9 cellular contexts compared by ENCODE assay signal in the genomic region with DNA sequence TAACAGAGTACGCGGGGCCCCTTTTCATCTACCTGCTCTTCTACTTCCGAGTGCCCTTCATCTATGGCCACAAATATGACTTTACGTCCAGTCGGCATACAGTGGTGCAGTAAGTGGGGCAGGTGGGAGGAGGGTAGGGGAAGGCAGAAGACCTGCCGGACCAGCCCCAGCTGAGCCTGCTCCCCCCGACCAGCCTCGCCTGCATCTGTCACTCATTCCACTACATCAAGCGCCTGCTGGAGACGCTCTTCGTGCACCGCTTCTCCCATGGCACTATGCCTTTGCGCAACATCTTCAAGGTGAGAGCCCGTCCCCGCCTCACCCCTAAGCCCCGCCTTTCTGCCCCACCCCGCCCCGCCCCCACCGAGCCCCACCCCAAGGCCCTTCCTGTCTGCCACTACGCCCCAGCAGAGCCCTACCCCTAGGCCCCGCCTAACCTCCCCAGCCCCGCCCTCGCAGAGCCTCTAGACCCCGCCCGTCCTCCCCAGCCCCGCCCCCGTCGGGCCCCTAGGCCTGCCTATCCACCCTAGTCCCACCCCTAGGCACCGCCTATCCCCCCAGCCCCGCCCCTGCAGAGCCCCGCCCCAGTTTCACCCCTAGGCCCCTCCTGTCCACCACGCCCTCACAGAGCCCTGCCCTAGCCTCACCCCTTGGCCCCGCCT. TPM values are rescaled to one million over a fixed set of nuclear protein-coding genes. Genes with fewer than 3 reads are reported as not detected.
DNase-seq lines count a peak whose midpoint lies in the region; ATAC-seq lines count a peak whose summit lies in the region.
"Had no signal": no experiment of that assay in that cellular context is flagged by ENCODE, and none has a peak within 500 bp of the region (broad histone marks: within the 10 kb centered on the region; RNA-seq: fewer than 3 reads in every experiment).

No MANE protein-coding gene starts in this region.

- peak overlapping the region; percentile 55 for H3K27ac Mint-ChIP-seq in activated naive CD4-positive, alpha-beta T cell treated with anti-CD3 and anti-CD28 coated beads, Interleukin-2, amount 50 U/mL, for 24 hours

- peaks cover 32% of the 10 kb centered on the region for H3K4me1 Mint-ChIP-seq in activated naive CD4-positive, alpha-beta T cell treated with anti-CD3 and anti-CD28 coated beads, Interleukin-2, amount 50 U/mL, for 24 hours

- H3K4me1 ChIP-seq in mesendoderm (ENCODE audit: control insufficient read depth, low read depth, low read length), result peaks cover 5% of the 10 kb centered on the region

- no peak overlapping the region for H4K8ac ChIP-seq in mesendoderm (ENCODE audit: low read depth, low read length)

- H3K36me3 Mint-ChIP-seq in activated naive CD4-positive, alpha-beta T cell treated with anti-CD3 and anti-CD28 coated beads, Interleukin-2, amount 50 U/mL, for 24 hours, result peaks cover 3% of the 10 kb centered on the region

- H3K4me2 ChIP-seq in mesendoderm (ENCODE audit: low read length), result no peak overlapping the region

- no peak overlapping the region for H3K9ac ChIP-seq in mesendoderm (ENCODE audit: low read length)

- DNase-seq in COLO668 (lab: John Stamatoyannopoulos, UW; ENCODE audit: unreplicated experiment), result peak; percentile 33
- peak; percentile 56 for DNase-seq in NCI-H1048 (lab: John Stamatoyannopoulos, UW)
- DNase-seq in mesendoderm, result peak; percentile 84

- H3K4me3 Mint-ChIP-seq in activated naive CD4-positive, alpha-beta T cell treated with anti-CD3 and anti-CD28 coated beads, Interleukin-2, amount 50 U/mL, for 24 hours, result no peak overlapping the region

- ATAC-seq in HG03354 (IDR thresholded peaks at IDR 0.05; ENCODE audit: poor library complexity, severe bottlenecking, unreplicated experiment) (no peak), HG02798 (IDR thresholded peaks at IDR 0.05; ENCODE audit: poor library complexity, unreplicated experiment) (no peak), GM18517 (IDR thresholded peaks at IDR 0.05; ENCODE audit: unreplicated experiment) (no peak), HG02588 (IDR thresholded peaks at IDR 0.05; ENCODE audit: unreplicated experiment) (no peak)

- peaks cover 10% of the 10 kb centered on the region for H3K79me2 ChIP-seq in mesendoderm (ENCODE audit: control insufficient read depth, insufficient read depth, low read length)

- WGBS in mesendoderm (ENCODE audit: extremely low coverage, insufficient coverage, low lambda C conversion rate), result no CpG with 5 or more reads among the region's 33 CpGs

- no peaks in the 10 kb centered on the region for H3K9me3 Mint-ChIP-seq in activated naive CD4-positive, alpha-beta T cell treated with anti-CD3 and anti-CD28 coated beads, Interleukin-2, amount 50 U/mL, for 24 hours

- no peak overlapping the region for H3K18ac ChIP-seq in mesendoderm (ENCODE audit: low read length)

- H3K56ac ChIP-seq in mesendoderm (ENCODE audit: low read length), result no peak overlapping the region

- H2BK120ac ChIP-seq in mesendoderm (ENCODE audit: low read depth, low read length), result no peak overlapping the region

- no peak overlapping the region for H4K5ac ChIP-seq in mesendoderm (ENCODE audit: low read length)

- no peak overlapping the region for H2AK5ac ChIP-seq in mesendoderm (ENCODE audit: low read length)

- H3K27ac ChIP-seq in mesendoderm (ENCODE audit: low read depth, low read length), result no peak overlapping the region
- H3K27ac ChIP-seq: ovary had no signal

- no peaks in the 10 kb centered on the region for H3K36me3 ChIP-seq in mesendoderm (ENCODE audit: control insufficient read depth, insufficient read depth, low read length)
- H3K36me3 ChIP-seq: ovary had no signal

- H2BK15ac ChIP-seq in mesendoderm (replicated peaks; ENCODE audit: low read depth), result no peak overlapping the region

- no peak overlapping the region for H3K4ac ChIP-seq in mesendoderm (ENCODE audit: low read depth, low read length)

- no peak overlapping the region for H3K4me3 ChIP-seq in mesendoderm (ENCODE audit: low read length)
- H3K4me3 ChIP-seq: ovary had no signal

- no peak overlapping the region for H2BK5ac ChIP-seq in mesendoderm (ENCODE audit: low read length)

- H3K23ac ChIP-seq in mesendoderm (ENCODE audit: low read length), result no peak overlapping the region

- H3K27me3 ChIP-seq in mesendoderm (ENCODE audit: insufficient read depth, low read length, poor library complexity), result no peaks in the 10 kb centered on the region
- H3K27me3 ChIP-seq: ovary had no signal

- H3K79me1 ChIP-seq in mesendoderm (ENCODE audit: low read length), result peaks cover 9% of the 10 kb centered on the region

- no peaks in the 10 kb centered on the region for H3K27me3 Mint-ChIP-seq in activated naive CD4-positive, alpha-beta T cell treated with anti-CD3 and anti-CD28 coated beads, Interleukin-2, amount 50 U/mL, for 24 hours

RNA-seq across cellular contexts. Expression of a gene that starts 7.7 kb away (rescaled TPM):
- polyA plus RNA-seq in mesendoderm (2013, experiment 1 of 2), result 158 TPM
- polyA plus RNA-seq in mesendoderm (2013, experiment 2 of 2), result 164 TPM

RNA-seq across cellular contexts. Expression of a gene that starts 18.8 kb away (rescaled TPM):
- polyA plus RNA-seq in mesendoderm (2013, experiment 1 of 2), result 0.03 TPM
- polyA plus RNA-seq in mesendoderm (2013, experiment 2 of 2), result not detected

RNA-seq across cellular contexts. Expression of a gene that starts 34.7 kb away (rescaled TPM):
- 154 TPM for polyA plus RNA-seq in mesendoderm (2013, experiment 1 of 2)
- polyA plus RNA-seq in mesendoderm (2013, experiment 2 of 2), result 152 TPM

RNA-seq across cellular contexts. Expression of a gene that starts 45.9 kb away (rescaled TPM):
- polyA plus RNA-seq in mesendoderm (2013, experiment 1 of 2), result 28.6 TPM
- 30.0 TPM for polyA plus RNA-seq in mesendoderm (2013, experiment 2 of 2)

Comparison
In these comparisons a context has a peak if more than half of its experiments do, and no peak if none do; other contexts are left out.
1. DNase-seq: peak in every context shown above with its lines; median percentile 84 in mesendoderm; 56 in NCI-H1048; 33 in COLO668.